In genomic region chr5:9033524-9033923, GRCh38 we compare ENCODE assay signal across 35 cellular contexts.
"Had no signal": no experiment of that assay in that cellular context is flagged by ENCODE, and none has a peak within 500 bp of the region (broad histone marks: within the 10 kb centered on the region; RNA-seq: fewer than 3 reads in every experiment).

No MANE protein-coding gene starts in this region.

- H3K4me3 ChIP-seq: MG63 had no signal

- H3K9me3 ChIP-seq: MG63 had no signal

- DNase-seq: MG63, MM.1S, MV-4-11, NCI-H1048, NCI-H1092, NCI-H1092 treated with DMSO at 0.1 percent for 48 hours, NCI-H1105, NCI-H1105 treated with DMSO at 0.1 percent for 48 hours, NCI-H1417, NCI-H1417 treated with DMSO at 0.1 percent for 48 hours, NCI-H1436, NCI-H1436 treated with DMSO at 0.1 percent for 48 hours, NCI-H146, NCI-H1694, NCI-H1694 treated with DMSO at 0.1 percent for 48 hours, NCI-H187, NCI-H187 treated with DMSO at 0.1 percent for 48 hours, NCI-H1930, NCI-H2029, NCI-H2029 treated with DMSO at 0.1 percent for 48 hours, NCI-H2081, NCI-H2081 treated with DMSO at 0.1 percent for 48 hours, NCI-H2107, NCI-H2171, NCI-H2171 treated with DMSO at 0.1 percent for 48 hours, NCI-H2227 treated with DMSO at 0.1 percent for 48 hours, NCI-H226, NCI-H345, NCI-H446, NCI-H446 treated with DMSO at 0.1 percent for 48 hours, NCI-H510A, NCI-H510A treated with DMSO at 0.1 percent for 48 hours, NCI-H524, NCI-H524 treated with DMSO at 0.1 percent for 48 hours, NCI-H526 had no signal

- H3K27me3 ChIP-seq: MG63 had no signal

- H3K36me3 ChIP-seq: MG63 had no signal
